1 cellular context compared by ENCODE assay signal in genomic region chr2:206159346-206160123, GRCh38.
TF ChIP-seq lines count a peak whose summit lies in the region.

EEF1B2 (plus strand) TSS chr2:206159895; CDS start chr2:206159980, 85 bp downstream.
NDUFS1 (minus strand) TSS chr2:206159444; CDS start chr2:206153678, 5,766 bp downstream.

TF ChIP-seq in GM12878, 131 proteins besides CTCF, POLR2A, EP300 and RAD21 (continued from another document):
- TF ChIP-seq ZBTB33 (IDR thresholded peaks at IDR 0.05), result no peak
- no peak for TF ChIP-seq PBX3 (IDR thresholded peaks at IDR 0.05; ENCODE audit: insufficient replicate concordance, low read depth, low read length)
- 0 out of 2 replicates have a peak, but pooled peaks have one; percentile 18 for TF ChIP-seq DPF2 (IDR thresholded peaks at IDR 0.05)
- TF ChIP-seq EED (IDR thresholded peaks at IDR 0.05; ENCODE audit: low read depth), result no peak
- TF ChIP-seq WRNIP1 (IDR thresholded peaks at IDR 0.05; ENCODE audit: borderline replicate concordance, low read depth, low read length), result no peak
